8 cellular contexts compared by ENCODE assay signal in the genomic region with DNA sequence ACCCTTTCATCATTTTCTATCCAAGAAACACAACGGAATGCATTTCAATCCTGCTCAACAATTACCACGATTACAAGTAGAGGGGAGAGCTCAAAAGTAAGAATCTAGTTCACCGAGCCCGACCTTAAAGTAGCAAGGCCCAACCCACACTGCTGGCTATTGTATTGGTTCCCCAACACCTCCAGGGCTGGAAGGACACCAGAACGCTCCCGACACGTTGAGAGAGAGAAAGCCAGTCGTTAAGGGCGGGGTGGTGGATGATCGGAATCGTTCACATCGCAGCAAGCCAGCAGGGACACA. TPM values are rescaled to one million over a fixed set of nuclear protein-coding genes. Genes with fewer than 3 reads are reported as not detected.
DNase-seq lines count a peak whose midpoint lies in the region; ATAC-seq and TF ChIP-seq lines count a peak whose summit lies in the region.

No MANE protein-coding gene starts in this region.

- no peaks in the 10 kb centered on the region for H3K9me3 Mint-ChIP-seq in activated naive CD4-positive, alpha-beta T cell treated with anti-CD3 and anti-CD28 coated beads, Interleukin-2, amount 10 ng/mL, durations not matched to agents 7 days and 5 days
- no peaks in the 10 kb centered on the region for H3K9me3 Mint-ChIP-seq in activated B cell treated with CpG ODN at 0.5 μM for 24 hours

- H3K9me3 ChIP-seq in iPS-20b (ENCODE audit: insufficient read depth, low read depth, low read length) = no peaks in the 10 kb centered on the region; the same call in 1 of the 2 replicates
- peaks cover 0 to under 1% (median 0%) of the 10 kb centered on the region in 4 donors for H3K9me3 ChIP-seq in stomach

- H3K4me3 ChIP-seq in iPS-20b (ENCODE audit: low read length) (peak overlapping the region; percentile 98), stomach (peak overlapping the region; percentile 82 to 90 (median 86))

- TF ChIP-seq CTCF in activated B cell treated with CpG ODN at 0.5 μM for 24 hours (IDR thresholded peaks at IDR 0.05) (no peak), stomach (IDR thresholded peaks at IDR 0.05) (no peak)

- ATAC-seq in activated B cell treated with CpG ODN at 0.5 μM for 24 hours (ENCODE audit: low read depth) (peak; percentile 6), GM19351 (IDR thresholded peaks at IDR 0.05; ENCODE audit: unreplicated experiment) (no peak), GM21529 (IDR thresholded peaks at IDR 0.05; ENCODE audit: unreplicated experiment) (no peak)

- POLR2A ChIA-PET in activated B cell treated with CpG ODN at 0.5 μM for 24 hours (lab: Charles Lee) = interaction anchor here (1.3 kb wide), 1 partner anchor 19 kb away, joined by 4 read pairs; no protein-coding TSS in a partner anchor

- intact Hi-C loops in activated B cell treated with CpG ODN at 0.5 μM for 24 hours (cut with micrococcal nuclease) = loop anchor here (5.0 kb wide), 3 partner anchors 72 to 582 kb away; partner anchors contain the start of genes ARHGAP1, LRP4, PSMC3 and ZNF408
- intact Hi-C loops in stomach (cut with DNase I; ENCODE audit: low total_unique reads) = no loop called here

- CTCF ChIA-PET in activated naive CD4-positive, alpha-beta T cell treated with anti-CD3 and anti-CD28 coated beads, Interleukin-2, amount 10 ng/mL, durations not matched to agents 7 days and 5 days (lab: Charles Lee) = no interaction called here
- CTCF ChIA-PET in activated B cell treated with CpG ODN at 0.5 μM for 24 hours (lab: Charles Lee) = no interaction called here

- peaks cover 47% of the 10 kb centered on the region for H3K4me1 Mint-ChIP-seq in activated naive CD4-positive, alpha-beta T cell treated with anti-CD3 and anti-CD28 coated beads, Interleukin-2, amount 10 ng/mL, durations not matched to agents 7 days and 5 days
- peaks cover 33% of the 10 kb centered on the region for H3K4me1 Mint-ChIP-seq in activated B cell treated with CpG ODN at 0.5 μM for 24 hours

- peak overlapping the region; percentile 94 for H3K27ac Mint-ChIP-seq in activated naive CD4-positive, alpha-beta T cell treated with anti-CD3 and anti-CD28 coated beads, Interleukin-2, amount 10 ng/mL, durations not matched to agents 7 days and 5 days
- H3K27ac Mint-ChIP-seq in activated B cell treated with CpG ODN at 0.5 μM for 24 hours = peak overlapping the region; percentile 83

- TF ChIP-seq EP300 in stomach (IDR thresholded peaks at IDR 0.05) = no peak

- peaks cover 3% of the 10 kb centered on the region for H3K36me3 Mint-ChIP-seq in activated naive CD4-positive, alpha-beta T cell treated with anti-CD3 and anti-CD28 coated beads, Interleukin-2, amount 10 ng/mL, durations not matched to agents 7 days and 5 days
- H3K36me3 Mint-ChIP-seq in activated B cell treated with CpG ODN at 0.5 μM for 24 hours (ENCODE audit: low read depth) = peaks cover 7% of the 10 kb centered on the region

- peak overlapping the region; percentile 2 for H3K27ac ChIP-seq in iPS-20b (ENCODE audit: low read length)
- H3K27ac ChIP-seq in stomach = peak overlapping the region; percentile 81 to 93 (median 85)

- H3K27me3 Mint-ChIP-seq in activated naive CD4-positive, alpha-beta T cell treated with anti-CD3 and anti-CD28 coated beads, Interleukin-2, amount 10 ng/mL, durations not matched to agents 7 days and 5 days = peaks cover 5% of the 10 kb centered on the region
- H3K27me3 Mint-ChIP-seq in activated B cell treated with CpG ODN at 0.5 μM for 24 hours = no peaks in the 10 kb centered on the region

- H3K27me3 ChIP-seq in iPS-20b (ENCODE audit: insufficient read depth, low read length) (peaks cover 16% of the 10 kb centered on the region), stomach (no peaks in the 10 kb centered on the region)

- DNase-seq in activated naive CD4-positive, alpha-beta T cell treated with anti-CD3 and anti-CD28 coated beads, Interleukin-2, amount 10 ng/mL, durations not matched to agents 7 days and 5 days = no peak
- DNase-seq in activated naive CD4-positive, alpha-beta T cell treated with Interleukin-2 at 50 U/mL for 16 hours = no peak
- DNase-seq in activated B cell treated with CpG ODN at 0.5 μM for 24 hours (no peak), stomach (no peak)
- DNase-seq in stimulated activated CD4-positive, alpha-beta T cell treated with anti-CD3 and anti-CD28 coated beads, Interleukin-2, amount 100 ng/mL, for 24 hours = no peak

- H3K4me1 ChIP-seq in iPS-20b (ENCODE audit: insufficient read depth, low read length) = peaks cover 4% of the 10 kb centered on the region; the same call in 1 of the 2 replicates
- H3K4me1 ChIP-seq in stomach = peaks cover 12 to 43% (median 25%) of the 10 kb centered on the region in 4 donors

- H3K36me3 ChIP-seq in iPS-20b (ENCODE audit: insufficient read depth, low read depth, low read length) = 0 out of 2 replicates have a peak, but pooled peaks cover 4% of the 10 kb centered on the region
- H3K36me3 ChIP-seq in stomach = no peaks in the 10 kb centered on the region

- WGBS in stomach, 5 donors = 0% methylated on average over 10 to 12 of the region's 12 CpGs

- peak overlapping the region; percentile 87 for H3K4me3 Mint-ChIP-seq in activated naive CD4-positive, alpha-beta T cell treated with anti-CD3 and anti-CD28 coated beads, Interleukin-2, amount 10 ng/mL, durations not matched to agents 7 days and 5 days
- peak overlapping the region; percentile 91 for H3K4me3 Mint-ChIP-seq in activated B cell treated with CpG ODN at 0.5 μM for 24 hours

- H3K9ac ChIP-seq in iPS-20b (ENCODE audit: low read depth, low read length) = peak overlapping the region; percentile 84

- TF ChIP-seq POLR2A in stomach (IDR thresholded peaks at IDR 0.05) = no peak

RNA-seq across cellular contexts. Expression of gene CKAP5, which starts 0.7 kb away (rescaled TPM):
- total RNA-seq in activated B cell treated with CpG ODN at 0.5 μM for 24 hours (50.4 and 52.9 TPM in 2 replicates), stomach (100 to 1,000 TPM in 2 of 5 donors, 10 to 100 TPM in 3; 35.4 to 327 (median 58.9) TPM)
- polyA plus RNA-seq in stomach = 1 to 10 TPM; 7.3 to 8.0 (median 7.6) TPM
